13 cellular contexts compared by ENCODE assay signal in genomic region chr12:124484526-124484953, GRCh38.
DNase-seq lines count a peak whose midpoint lies in the region; ATAC-seq and TF ChIP-seq lines count a peak whose summit lies in the region.
"Had no signal": no experiment of that assay in that cellular context is flagged by ENCODE, and none has a peak within 500 bp of the region (broad histone marks: within the 10 kb centered on the region; RNA-seq: fewer than 3 reads in every experiment).

No MANE protein-coding gene starts in this region.

- H3K27ac Mint-ChIP-seq in activated CD4-positive, alpha-beta T cell treated with anti-CD3 and anti-CD28 coated beads, Interleukin-2, amount 10 ng/mL, durations not matched to agents 7 days and 5 days, result no peak overlapping the region
- peak overlapping the region; percentile 25 for H3K27ac Mint-ChIP-seq in mesothelial cell of epicardium

- H3K9me3 Mint-ChIP-seq in activated CD4-positive, alpha-beta T cell treated with anti-CD3 and anti-CD28 coated beads, Interleukin-2, amount 10 ng/mL, durations not matched to agents 7 days and 5 days, result no peaks in the 10 kb centered on the region
- no peaks in the 10 kb centered on the region for H3K9me3 Mint-ChIP-seq in mesothelial cell of epicardium
- H3K9me3 Mint-ChIP-seq: nephron had no signal

- no peak for TF ChIP-seq CTCF in GM13977 (IDR thresholded peaks at IDR 0.05; ENCODE audit: extremely low read depth, insufficient read depth, missing control alignments)
- TF ChIP-seq CTCF in mesothelial cell of epicardium (IDR thresholded peaks at IDR 0.05; ENCODE audit: unreplicated experiment), result no peak

- CTCF ChIA-PET in activated CD4-positive, alpha-beta T cell treated with anti-CD3 and anti-CD28 coated beads, Interleukin-2, amount 10 ng/mL, durations not matched to agents 7 days and 5 days (lab: Charles Lee), result interaction anchor here (0.6 kb wide), 1 partner anchor 250 kb away, joined by 3 read pairs; no protein-coding TSS in a partner anchor

- no peak overlapping the region for H3K4me3 Mint-ChIP-seq in activated CD4-positive, alpha-beta T cell treated with anti-CD3 and anti-CD28 coated beads, Interleukin-2, amount 10 ng/mL, durations not matched to agents 7 days and 5 days
- H3K4me3 Mint-ChIP-seq in mesothelial cell of epicardium, result no peak overlapping the region
- H3K4me3 Mint-ChIP-seq: nephron had no signal

- H3K4me1 Mint-ChIP-seq in activated CD4-positive, alpha-beta T cell treated with anti-CD3 and anti-CD28 coated beads, Interleukin-2, amount 10 ng/mL, durations not matched to agents 7 days and 5 days, result peaks cover 29% of the 10 kb centered on the region
- peaks cover 25% of the 10 kb centered on the region for H3K4me1 Mint-ChIP-seq in mesothelial cell of epicardium

- no peak for ATAC-seq in left lobe of liver
- no peak for ATAC-seq in GM18498 (IDR thresholded peaks at IDR 0.05; ENCODE audit: unreplicated experiment)
- ATAC-seq: foreskin keratinocyte, upper lobe of right lung had no signal

- POLR2A ChIA-PET in activated CD4-positive, alpha-beta T cell treated with anti-CD3 and anti-CD28 coated beads, Interleukin-2, amount 10 ng/mL, durations not matched to agents 7 days and 5 days (lab: Charles Lee), result no interaction called here

- H3K36me3 Mint-ChIP-seq in activated CD4-positive, alpha-beta T cell treated with anti-CD3 and anti-CD28 coated beads, Interleukin-2, amount 10 ng/mL, durations not matched to agents 7 days and 5 days (ENCODE audit: low read depth), result peaks cover 17% of the 10 kb centered on the region
- peaks cover 18% of the 10 kb centered on the region for H3K36me3 Mint-ChIP-seq in mesothelial cell of epicardium

- DNase-seq in activated CD4-positive, alpha-beta T cell treated with anti-CD3 and anti-CD28 coated beads, Interleukin-2, amount 10 ng/mL, durations not matched to agents 7 days and 5 days, result peak; percentile 22
- no peak for DNase-seq in activated CD4-positive, alpha-beta T cell treated with anti-CD3 and anti-CD28 coated beads for 1 hour
- DNase-seq in GM13977 (ENCODE audit: low spot score) (peak; percentile 77), LHCN-M2 (ENCODE audit: low read depth) (peak; percentile 27), mesothelial cell of epicardium (ENCODE audit: low spot score in 2 of 2, unreplicated experiment in 2 of 2) (no peak), amniotic stem cell (lab: John Stamatoyannopoulos, UW) (no peak), left lobe of liver (ENCODE audit: low spot score) (no peak)
- DNase-seq: ACHN, aorta, foreskin keratinocyte, upper lobe of right lung had no signal

- in situ Hi-C loops in GM13977 (cut with MboI; ENCODE audit: low pct_unique_long_range_greater_than_20kb, low sequenced_read_pairs, unreplicated experiment), result no loop called here

- no peaks in the 10 kb centered on the region for H3K27me3 Mint-ChIP-seq in activated CD4-positive, alpha-beta T cell treated with anti-CD3 and anti-CD28 coated beads, Interleukin-2, amount 10 ng/mL, durations not matched to agents 7 days and 5 days
- H3K27me3 Mint-ChIP-seq in mesothelial cell of epicardium (ENCODE audit: low read depth), result no peaks in the 10 kb centered on the region

Comparison
In these comparisons a context has a peak if more than half of its experiments do, and no peak if none do; other contexts are left out.
1. DNase-seq: peak in activated CD4-positive, alpha-beta T cell treated with anti-CD3 and anti-CD28 coated beads, Interleukin-2, amount 10 ng/mL, durations not matched to agents 7 days and 5 days (single experiment), GM13977 (single experiment) and LHCN-M2 (single experiment); none in activated CD4-positive, alpha-beta T cell treated with anti-CD3 and anti-CD28 coated beads for 1 hour (single experiment), mesothelial cell of epicardium (0 of 2), amniotic stem cell (single experiment) and left lobe of liver (single experiment).